11 cellular contexts compared by ENCODE assay signal in genomic region chrX:43279341-43279808, GRCh38.
"Had no signal": no experiment of that assay in that cellular context is flagged by ENCODE, and none has a peak within 500 bp of the region (broad histone marks: within the 10 kb centered on the region; RNA-seq: fewer than 3 reads in every experiment).

No MANE protein-coding gene starts in this region.

- FAIRE-seq: H1, H54 had no signal

- H3K4me3 ChIP-seq: GM23248, GM23338, HAP-1 had no signal

- ATAC-seq: GM23338, HCT116 had no signal

- H2AFZ ChIP-seq: GM23248, GM23338 had no signal

- H3K9me3 ChIP-seq: HAP-1 had no signal

- DNase-seq: GM23248, GOT3, H7, H9, HCEC 1CT, HFFc6 had no signal

- H3K9ac ChIP-seq: GM23248 had no signal

- H3K4me2 ChIP-seq: GM23338 had no signal

- H3K27ac ChIP-seq: GM23248 had no signal

- H3K36me3 ChIP-seq: HAP-1 had no signal

- H3K4me1 ChIP-seq: HAP-1 had no signal
